15 cellular contexts compared by ENCODE assay signal in genomic region chr16:10993649-10994048, GRCh38.
"Had no signal": no experiment of that assay in that cellular context is flagged by ENCODE, and none has a peak within 500 bp of the region (broad histone marks: within the 10 kb centered on the region; RNA-seq: fewer than 3 reads in every experiment).

No MANE protein-coding gene starts in this region.

- ATAC-seq: activated naive CD4-positive, alpha-beta T cell treated with anti-CD3 and anti-CD28 coated beads, Interleukin-2, amount 50 U/mL, for 72 hours; right cardiac atrium; WTC11 had no signal

- H3K36me3 ChIP-seq: prostate gland had no signal

- H3K4me3 ChIP-seq: prostate gland, suprapubic skin had no signal

- H3K4me1 ChIP-seq: prostate gland had no signal

- H3K27ac ChIP-seq: prostate gland, suprapubic skin had no signal

- H3K27me3 ChIP-seq: suprapubic skin had no signal

- DNase-seq: activated CD4-positive, alpha-beta memory T cell treated with anti-CD3 and anti-CD28 coated beads, Interleukin-2, amount 10 ng/mL, durations not matched to agents 7 days and 5 days; activated CD4-positive, alpha-beta T cell treated with anti-CD3 and anti-CD28 coated beads for 4 hours; activated effector memory CD4-positive, alpha-beta T cell treated with Interleukin-2 at 50 U/mL for 16 hours; activated T-cell treated with anti-CD3 and anti-CD28 coated beads, Interleukin-2, amount 50 U/mL, for 24 hours; caudate nucleus; hippocampal formation; kidney; right cardiac atrium; small intestine; stimulated activated CD4-positive, alpha-beta T cell treated with anti-CD3 and anti-CD28 coated beads, Interleukin-4, amount 100 ng/mL, for 4 hours; stimulated activated CD8-positive, alpha-beta memory T cell treated with anti-CD3 and anti-CD28 coated beads, Interleukin-4, amount 100 ng/mL, for 48 hours had no signal

- H3K9me3 ChIP-seq: prostate gland, suprapubic skin had no signal
